ENCODE assay signal across 8 cellular contexts in the genomic region with DNA sequence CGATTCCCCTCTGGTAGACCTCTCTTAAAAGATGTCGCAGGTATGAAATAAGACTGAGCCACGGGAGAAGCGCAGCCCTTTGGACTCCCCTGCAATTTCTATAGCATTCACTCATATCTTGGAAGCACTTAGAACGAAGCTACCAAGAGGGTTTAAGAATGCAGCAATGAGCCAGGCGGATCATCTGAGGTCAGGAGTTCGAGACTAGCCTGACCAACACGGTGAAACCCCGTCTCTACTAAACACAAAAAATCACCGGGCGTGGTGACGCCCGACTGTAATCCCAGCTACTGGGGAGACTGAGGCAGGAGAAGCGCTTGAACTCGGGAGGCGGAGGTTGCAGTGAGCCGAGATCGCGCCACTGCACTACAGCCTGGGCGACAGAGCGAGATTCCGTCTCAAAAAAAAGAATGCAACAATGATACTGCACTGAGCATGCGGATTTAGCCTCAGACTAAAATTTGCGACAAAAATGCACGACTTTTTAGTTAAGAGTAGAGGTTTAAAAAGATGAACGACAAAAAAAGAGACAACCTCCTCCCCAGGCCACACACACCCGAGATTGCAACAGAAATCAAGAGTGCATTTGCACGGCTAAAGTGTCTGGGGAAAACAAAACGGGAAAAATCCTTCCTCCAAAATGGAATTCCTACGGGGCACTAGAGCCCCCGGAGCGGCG. TPM values are rescaled to one million over a fixed set of nuclear protein-coding genes. Genes with fewer than 3 reads are reported as not detected.
DNase-seq lines count a peak whose midpoint lies in the region; ATAC-seq and TF ChIP-seq lines count a peak whose summit lies in the region.

No MANE protein-coding gene starts in this region.

- no peak for ATAC-seq in GM18511 (IDR thresholded peaks at IDR 0.05; ENCODE audit: unreplicated experiment)

- H3K27ac Mint-ChIP-seq in activated T-helper 1 cell treated with anti-CD3 and anti-CD28 coated beads, Interleukin-12 subunit alpha, Interleukin-12 subunit beta, Interleukin-2, Interleukin-4 antibody, amounts not matched to agents 30 ng/mL and 10 ng/mL and 1 ng/mL, durations not matched to agents 14 hours and 24 hours and 36 hours = peak overlapping the region; percentile 94

- DNase-seq in NOMO-1 treated with DMSO at 0.1 percent for 48 hours (lab: John Stamatoyannopoulos, UW; ENCODE audit: unreplicated experiment) (peak; percentile 6), NOMO-1 treated with dmso at 0.1 percent for 144 hours (lab: John Stamatoyannopoulos, UW; ENCODE audit: unreplicated experiment) (no peak), glomerular visceral epithelial cell (ENCODE audit: extremely low spot score) (peak; percentile 26), retinal pigment epithelial cell (ENCODE audit: low read depth) (no peak), Ammon's horn (ENCODE audit: low spot score) (no peak), NK-92 (lab: John Stamatoyannopoulos, UW; ENCODE audit: unreplicated experiment) (no peak)
- DNase-seq in activated T-helper 1 cell treated with anti-CD3 and anti-CD28 coated beads, Interleukin-12 subunit alpha, Interleukin-12 subunit beta, Interleukin-2, Interleukin-4 antibody, amounts not matched to agents 30 ng/mL and 10 ng/mL and 1 ng/mL, durations not matched to agents 14 hours and 24 hours and 36 hours (ENCODE audit: low spot score) = no peak

- intact Hi-C loops in activated T-helper 1 cell treated with anti-CD3 and anti-CD28 coated beads, Interleukin-12 subunit alpha, Interleukin-12 subunit beta, Interleukin-2, Interleukin-4 antibody, amounts not matched to agents 30 ng/mL and 10 ng/mL and 1 ng/mL, durations not matched to agents 14 hours and 24 hours and 36 hours (cut with micrococcal nuclease) = loop anchor here (1.0 to 10.0 kb wide), 8 partner anchors 24 to 755 kb away; partner anchors contain the start of genes ARID4B, B3GALNT2, COA6 and GGPS1

- peak overlapping the region; percentile 94 for H3K4me3 ChIP-seq in retinal pigment epithelial cell (ENCODE audit: low read length)

- no peaks in the 10 kb centered on the region for H3K27me3 Mint-ChIP-seq in activated T-helper 1 cell treated with anti-CD3 and anti-CD28 coated beads, Interleukin-12 subunit alpha, Interleukin-12 subunit beta, Interleukin-2, Interleukin-4 antibody, amounts not matched to agents 30 ng/mL and 10 ng/mL and 1 ng/mL, durations not matched to agents 14 hours and 24 hours and 36 hours (ENCODE audit: insufficient read depth)

- no peak for TF ChIP-seq CTCF in retinal pigment epithelial cell (conservative IDR thresholded peaks at IDR 0.05; ENCODE audit: low read depth, low read length)

- no peaks in the 10 kb centered on the region for H3K9me3 Mint-ChIP-seq in activated T-helper 1 cell treated with anti-CD3 and anti-CD28 coated beads, Interleukin-12 subunit alpha, Interleukin-12 subunit beta, Interleukin-2, Interleukin-4 antibody, amounts not matched to agents 30 ng/mL and 10 ng/mL and 1 ng/mL, durations not matched to agents 14 hours and 24 hours and 36 hours

- peaks cover 45% of the 10 kb centered on the region for H3K36me3 Mint-ChIP-seq in activated T-helper 1 cell treated with anti-CD3 and anti-CD28 coated beads, Interleukin-12 subunit alpha, Interleukin-12 subunit beta, Interleukin-2, Interleukin-4 antibody, amounts not matched to agents 30 ng/mL and 10 ng/mL and 1 ng/mL, durations not matched to agents 14 hours and 24 hours and 36 hours (ENCODE audit: low read depth)

- peaks cover 48% of the 10 kb centered on the region for H3K4me1 Mint-ChIP-seq in activated T-helper 1 cell treated with anti-CD3 and anti-CD28 coated beads, Interleukin-12 subunit alpha, Interleukin-12 subunit beta, Interleukin-2, Interleukin-4 antibody, amounts not matched to agents 30 ng/mL and 10 ng/mL and 1 ng/mL, durations not matched to agents 14 hours and 24 hours and 36 hours (ENCODE audit: low read depth)

- peak overlapping the region; percentile 99 for H3K4me3 Mint-ChIP-seq in activated T-helper 1 cell treated with anti-CD3 and anti-CD28 coated beads, Interleukin-12 subunit alpha, Interleukin-12 subunit beta, Interleukin-2, Interleukin-4 antibody, amounts not matched to agents 30 ng/mL and 10 ng/mL and 1 ng/mL, durations not matched to agents 14 hours and 24 hours and 36 hours

RNA-seq across cellular contexts. Expression of gene TOMM20, which starts 0.7 kb away (rescaled TPM):
- total RNA-seq in activated T-helper 1 cell treated with anti-CD3 and anti-CD28 coated beads, Interleukin-12 subunit alpha, Interleukin-12 subunit beta, Interleukin-2, Interleukin-4 antibody, amounts not matched to agents 30 ng/mL and 10 ng/mL and 1 ng/mL, durations not matched to agents 14 hours and 24 hours and 36 hours = 112 and 137 TPM in 2 replicates

RNA-seq across cellular contexts. Expression of gene RBM34, which starts 33.1 kb away (rescaled TPM):
- 120 and 127 TPM in 2 replicates for total RNA-seq in activated T-helper 1 cell treated with anti-CD3 and anti-CD28 coated beads, Interleukin-12 subunit alpha, Interleukin-12 subunit beta, Interleukin-2, Interleukin-4 antibody, amounts not matched to agents 30 ng/mL and 10 ng/mL and 1 ng/mL, durations not matched to agents 14 hours and 24 hours and 36 hours

Comparison
In these comparisons a context has a peak if more than half of its experiments do, and no peak if none do; other contexts are left out.
1. DNase-seq: peak in NOMO-1 treated with DMSO at 0.1 percent for 48 hours (single experiment) and glomerular visceral epithelial cell (single experiment); none in NOMO-1 treated with dmso at 0.1 percent for 144 hours (single experiment), activated T-helper 1 cell treated with anti-CD3 and anti-CD28 coated beads, Interleukin-12 subunit alpha, Interleukin-12 subunit beta, Interleukin-2, Interleukin-4 antibody, amounts not matched to agents 30 ng/mL and 10 ng/mL and 1 ng/mL, durations not matched to agents 14 hours and 24 hours and 36 hours (single experiment), retinal pigment epithelial cell (single experiment), Ammon's horn (single experiment) and NK-92 (single experiment).